Comparison of ENCODE assay signal across 8 cellular contexts in the genomic region with DNA sequence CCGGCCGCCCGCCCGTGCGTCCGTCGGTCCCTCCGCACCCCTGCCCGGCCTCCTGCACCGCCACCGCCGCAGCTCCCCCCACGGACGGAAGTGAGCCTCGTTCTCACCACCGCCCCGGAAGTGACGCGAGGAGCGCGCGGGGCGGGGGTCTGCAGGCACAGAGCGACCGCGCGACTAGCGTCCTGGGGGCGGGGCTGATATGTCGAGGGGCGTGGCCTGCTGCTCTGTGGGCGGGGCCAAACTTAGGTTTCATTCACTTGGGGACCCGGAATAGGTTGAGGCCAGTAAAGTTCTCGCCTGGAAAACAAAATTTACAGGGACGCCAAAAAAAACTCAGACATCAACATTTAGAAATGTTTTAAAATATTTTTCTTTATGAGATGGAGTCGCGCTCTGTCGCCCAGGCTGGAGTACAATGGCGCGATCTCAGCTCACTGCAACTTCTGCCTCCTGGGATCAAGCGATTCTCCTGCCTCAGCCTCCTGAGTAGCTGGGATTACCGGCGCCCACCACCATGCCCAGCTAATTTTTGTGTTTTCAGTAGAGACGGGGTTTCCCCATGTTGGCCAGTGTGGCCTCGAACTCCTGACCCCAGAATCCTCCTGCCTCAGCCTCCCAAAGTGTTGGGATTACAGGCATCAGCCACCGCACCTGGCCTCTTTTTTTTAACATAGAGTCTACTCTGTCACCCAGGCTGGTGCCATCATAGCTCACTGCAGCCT. TPM values are rescaled to one million over a fixed set of nuclear protein-coding genes. Genes with fewer than 3 reads are reported as not detected.
DNase-seq lines count a peak whose midpoint lies in the region; ATAC-seq and TF ChIP-seq lines count a peak whose summit lies in the region.
"Not testable (repeated sequence)": the region's sequence is repeated elsewhere in the genome, so short reads cannot be mapped to it uniquely, and the experiment has no call there.

A gene (minus strand): TSS at position 99 of the 722 bp plus-strand sequence. CDS start 3,930 bp downstream, outside the sequence.

- H3K4me3 ChIP-seq in GM12864 (ENCODE audit: low read depth, low read length) (peak within 1 kb of the TSS; percentile 97), tibial nerve (peak within 1 kb of the TSS; percentile 58 to 88 (median 76))

- TF ChIP-seq POLR2A in tibial nerve (IDR thresholded peaks at IDR 0.05) = peak; percentile 56 to 87

- intact Hi-C loops in left cardiac atrium (cut with DNase I) = not testable (repeated sequence)
- intact Hi-C loops in posterior cingulate gyrus (cut with DNase I) = loop anchor here (2.0 kb wide), 1 partner anchor 19 kb away; a partner anchor contains a TSS

- H3K36me3 ChIP-seq in tibial nerve = not testable (repeated sequence)

- 25 to 36% methylated on average over 23 to 32 of the region's 46 CpGs for WGBS in tibial nerve, 2 donors

- H3K27me3 ChIP-seq in tibial nerve = not testable (repeated sequence)

- TF ChIP-seq EP300 in tibial nerve (IDR thresholded peaks at IDR 0.05) = peak; percentile 88 to 90

- peak; percentile 69 for DNase-seq in GM12864 (ENCODE audit: low read depth)
- DNase-seq in NCI-H2081 (lab: John Stamatoyannopoulos, UW) = peak; percentile 89 to 94
- DNase-seq in T-helper 9 cell = peak; percentile 95
- peak; percentile 39 to 95 (median 88) for DNase-seq in anterior cingulate cortex (lab: John Stamatoyannopoulos, UW)
- DNase-seq in left cardiac atrium = peak; percentile 95
- peak; percentile 89 to 99 (median 94) for DNase-seq in posterior cingulate gyrus
- DNase-seq in tibial nerve (ENCODE audit: low spot score in 2 of 2) = peak; percentile 91 to 93

- not testable (repeated sequence) for TF ChIP-seq CTCF in GM12864 (IDR thresholded peaks at IDR 0.05; ENCODE audit: low read depth, low read length, missing control alignments); tibial nerve (IDR thresholded peaks at IDR 0.05)

- H3K4me1 ChIP-seq in tibial nerve = peaks cover 0 to 52% (median 31%) of the 10 kb centered on the region in 4 donors

- H3K27ac ChIP-seq in tibial nerve = peak within 1 kb of the TSS; percentile 64 to 89 (median 84)

- H3K9me3 ChIP-seq in tibial nerve = not testable (repeated sequence)

- peak; percentile 64 for ATAC-seq in HG02938 (IDR thresholded peaks at IDR 0.05; ENCODE audit: unreplicated experiment)
- ATAC-seq in left cardiac atrium = peak; percentile 95 to 97

RNA-seq across cellular contexts. Expression of the gene that starts here (rescaled TPM):
- total RNA-seq in left cardiac atrium (10 to 100 TPM; 60.8 to 66.1 TPM), tibial nerve (100 to 1,000 TPM; 127 to 165 (median 132) TPM)

Comparison
In these comparisons a context has a peak if more than half of its experiments do, and no peak if none do; other contexts are left out.
1. Peak in every context shown above with its lines: DNase-seq, ATAC-seq, H3K4me3 ChIP-seq and H3K27ac ChIP-seq.